In the genomic region with DNA sequence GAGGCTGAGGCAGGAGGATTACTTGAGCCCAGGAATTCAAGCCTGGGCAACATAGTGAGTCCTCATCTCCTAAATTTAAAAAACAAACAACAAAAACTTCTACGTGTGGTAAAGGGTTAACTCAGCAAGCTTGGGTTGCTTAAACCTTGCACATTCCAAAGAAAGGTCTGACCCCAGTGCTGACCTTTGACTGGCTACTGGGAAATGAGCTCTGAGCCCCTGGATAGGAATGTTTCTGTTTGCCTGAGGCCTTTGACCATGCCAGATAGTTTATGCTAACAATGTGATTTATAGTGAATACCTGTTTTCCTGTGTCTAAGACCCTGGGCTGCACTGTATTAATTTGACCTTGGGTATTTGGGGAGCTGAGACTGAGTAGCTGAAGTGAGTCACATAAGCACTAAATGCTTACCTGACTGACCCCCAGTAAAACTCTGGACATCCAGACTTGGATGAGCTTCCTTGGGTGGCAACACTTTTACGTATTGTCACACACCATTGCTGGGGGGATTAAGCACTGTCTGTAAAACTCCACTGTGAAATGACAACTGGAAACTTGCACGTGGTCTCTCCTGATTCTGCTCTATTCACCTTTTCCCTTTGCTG, we compare ENCODE assay signal across 22 cellular contexts. TPM values are rescaled to one million over a fixed set of nuclear protein-coding genes. Genes with fewer than 3 reads are reported as not detected.
DNase-seq lines count a peak whose midpoint lies in the region; ATAC-seq and TF ChIP-seq lines count a peak whose summit lies in the region.
"Had no signal": no experiment of that assay in that cellular context is flagged by ENCODE, and none has a peak within 500 bp of the region (broad histone marks: within the 10 kb centered on the region; RNA-seq: fewer than 3 reads in every experiment).

No MANE protein-coding gene starts in this region.

- BruUV-seq in IMR-90 (replicated peaks; lab: Mats Ljungman, UMichigan), result no TSS peak

- H4K8ac ChIP-seq in IMR-90 (ENCODE audit: low read depth in 2 of 2, low read length in 2 of 2), result no peak overlapping the region

- no peak overlapping the region for H2BK120ac ChIP-seq in IMR-90 (ENCODE audit: low read depth, low read length)

- no peak overlapping the region for H4K91ac ChIP-seq in IMR-90 (ENCODE audit: insufficient read depth, low read depth, low read length)

- CTCF ChIA-PET in IMR-90 (lab: Yijun Ruan, JAX), result no interaction called here

- no peak overlapping the region for H2BK20ac ChIP-seq in IMR-90 (ENCODE audit: low read depth, low read length)

- H3K4me3 Mint-ChIP-seq in nephron, result no peak overlapping the region
- H3K4me3 Mint-ChIP-seq: activated CD4-positive, alpha-beta memory T cell treated with anti-CD3 and anti-CD28 coated beads for 36 hours; CD8-positive, alpha-beta memory T cell had no signal

- no peak for TF ChIP-seq CTCF in IMR-90 (conservative IDR thresholded peaks at IDR 0.05; ENCODE audit: low read depth, low read length)
- no peak for TF ChIP-seq CTCF in hepatocyte (IDR thresholded peaks at IDR 0.05; ENCODE audit: poor library complexity)
- no peak for TF ChIP-seq CTCF in nephron (IDR thresholded peaks at IDR 0.05; ENCODE audit: unreplicated experiment in 3 of 3)
- TF ChIP-seq CTCF in adrenal gland (IDR thresholded peaks at IDR 0.05), result no peak
- TF ChIP-seq CTCF in MM.1S (IDR thresholded peaks at IDR 0.05; ENCODE audit: low read length), result no peak

- DNase-seq in ELR (ENCODE audit: low read depth) (peak; percentile 46), IMR-90 (no peak), hepatocyte (ENCODE audit: low spot score) (peak; percentile 11), anterior cingulate cortex (lab: John Stamatoyannopoulos, UW) (no peak), adrenal gland (no peak), NCI-H1048 (lab: John Stamatoyannopoulos, UW) (no peak), MM.1S (no peak)
- DNase-seq: activated CD4-positive, alpha-beta memory T cell treated with anti-CD3 and anti-CD28 coated beads for 36 hours; activated T-cell treated with anti-CD3 and anti-CD28 coated beads, Interleukin-2, amount 50 U/mL, for 1 hour; caudate nucleus; CD8-positive, alpha-beta memory T cell; hippocampal formation; left ventricle myocardium inferior; NCI-H226; small intestine; stimulated activated CD4-positive, alpha-beta T cell treated with anti-CD3 and anti-CD28 coated beads, Interleukin-4, amount 100 ng/mL, for 24 hours; substantia nigra had no signal

- no peaks in the 10 kb centered on the region for H3F3A ChIP-seq in MM.1S (ENCODE audit: insufficient read depth, low read length)

- intact Hi-C loops in IMR-90 (cut with micrococcal nuclease) (no loop called here), adrenal gland (cut with DNase I) (no loop called here)

- no peak overlapping the region for H4K5ac ChIP-seq in IMR-90 (ENCODE audit: low read depth, low read length)

- H3K27ac ChIP-seq in IMR-90 (ENCODE audit: insufficient read depth, low read length), result no peak overlapping the region
- peak overlapping the region; percentile 60 for H3K27ac ChIP-seq in hepatocyte
- no peak overlapping the region for H3K27ac ChIP-seq in adrenal gland
- no peak overlapping the region for H3K27ac ChIP-seq in MM.1S (ENCODE audit: low read length)
- H3K27ac ChIP-seq: left ventricle myocardium inferior, parathyroid adenoma, VCaP had no signal

- H3K27me3 ChIP-seq in IMR-90 (ENCODE audit: control insufficient read depth, insufficient read depth, low read length) (no peaks in the 10 kb centered on the region), hepatocyte (no peaks in the 10 kb centered on the region), adrenal gland (no peaks in the 10 kb centered on the region), MM.1S (replicated peaks; ENCODE audit: insufficient read depth, low read length) (no peaks in the 10 kb centered on the region)

- 0 out of 2 replicates have a peak, but pooled peaks have one; percentile 11 for ATAC-seq in IMR-90 (ENCODE audit: low read depth)
- ATAC-seq: GM12878, Right ventricle myocardium inferior had no signal

- no peak for TF ChIP-seq RAD21 in IMR-90 (IDR thresholded peaks at IDR 0.05; ENCODE audit: low read length)

- H3K14ac ChIP-seq in IMR-90 (replicated peaks; ENCODE audit: low read depth, low read length), result no peak overlapping the region

- H4K20me1 ChIP-seq in IMR-90 (ENCODE audit: insufficient read depth, low read length) (no peaks in the 10 kb centered on the region), hepatocyte (ENCODE audit: insufficient read depth, poor library complexity, severe bottlenecking) (no peaks in the 10 kb centered on the region), MM.1S (ENCODE audit: insufficient read depth, low read length) (no peaks in the 10 kb centered on the region)

- H2AFZ ChIP-seq in IMR-90 (replicated peaks; ENCODE audit: low read length, poor library complexity) (no peak overlapping the region), hepatocyte (no peak overlapping the region), MM.1S (ENCODE audit: low read length) (no peak overlapping the region)
- H2AFZ ChIP-seq: parathyroid adenoma had no signal

- no peak for TF ChIP-seq POLR2A in IMR-90 (IDR thresholded peaks at IDR 0.05; ENCODE audit: low read depth, low read length)
- no peak for TF ChIP-seq POLR2A in adrenal gland (IDR thresholded peaks at IDR 0.05)

- H3K4me3 ChIP-seq in IMR-90 (ENCODE audit: insufficient read depth, low read depth, low read length), result no peak overlapping the region
- H3K4me3 ChIP-seq in hepatocyte, result no peak overlapping the region
- no peak overlapping the region for H3K4me3 ChIP-seq in adrenal gland
- no peak overlapping the region for H3K4me3 ChIP-seq in MM.1S (ENCODE audit: low read length)
- H3K4me3 ChIP-seq: GM12878, left ventricle myocardium inferior had no signal

- no peak overlapping the region for H3K56ac ChIP-seq in IMR-90 (ENCODE audit: extremely low read depth, insufficient read depth, low read length)

- no peak overlapping the region for H2AK5ac ChIP-seq in IMR-90 (ENCODE audit: low read depth, low read length)

- no peak overlapping the region for H3K4me2 ChIP-seq in IMR-90 (ENCODE audit: low read depth, low read length)
- H3K4me2 ChIP-seq in hepatocyte, result peak overlapping the region; percentile 30
- no peak overlapping the region for H3K4me2 ChIP-seq in MM.1S (ENCODE audit: low read depth, low read length)

- dilution Hi-C loops in IMR-90 (cut with HindIII; ENCODE audit: low sequenced_read_pairs, unreplicated experiment), result no loop called here

- H3K79me1 ChIP-seq in IMR-90 (ENCODE audit: low read depth in 1 of 2, low read length in 2 of 2), result peaks cover 6 to 12% of the 10 kb centered on the region in 2 experiments; a peak in 3 of 4 replicates

- H3K9me1 ChIP-seq in IMR-90 (ENCODE audit: insufficient read depth, low read length), result 0 out of 2 replicates have a peak, but pooled peaks cover 2% of the 10 kb centered on the region

- H3K36me3 Mint-ChIP-seq in nephron (ENCODE audit: low read depth), result peaks cover 23% of the 10 kb centered on the region

- H3K4me1 Mint-ChIP-seq in nephron, result peaks cover 20% of the 10 kb centered on the region

- H3K9me2 ChIP-seq in hepatocyte (replicated peaks; ENCODE audit: insufficient read depth) (no peaks in the 10 kb centered on the region), MM.1S (replicated peaks; ENCODE audit: insufficient read depth, low read length) (no peaks in the 10 kb centered on the region)

- no CpG with 5 or more reads among the region's 3 CpGs for WGBS in IMR-90 (ENCODE audit: extremely low coverage in 2 of 2, insufficient read length in 1 of 2), 2 experiments
- WGBS in hepatocyte (ENCODE audit: low lambda C conversion rate, missing lambda C conversion rate), result 19% methylated on average over 3 of the region's 3 CpGs
- WGBS in adrenal gland, 4 donors, result 66 to 73% (median 71%) methylated on average over 3 of the region's 3 CpGs

- H3K9me3 Mint-ChIP-seq in nephron, result peaks cover 1% of the 10 kb centered on the region
- H3K9me3 Mint-ChIP-seq: activated CD4-positive, alpha-beta memory T cell treated with anti-CD3 and anti-CD28 coated beads for 36 hours; CD8-positive, alpha-beta memory T cell had no signal

- H3K4me1 ChIP-seq in IMR-90 (ENCODE audit: control insufficient read depth, insufficient read depth, low read length) (peaks cover 3% of the 10 kb centered on the region), hepatocyte (ENCODE audit: insufficient read depth) (peaks cover 20% of the 10 kb centered on the region), adrenal gland (replicated peaks in 1 of 2) (peaks cover 13 to 20% of the 10 kb centered on the region in 2 donors), MM.1S (ENCODE audit: low read length) (no peaks in the 10 kb centered on the region)
- H3K4me1 ChIP-seq: parathyroid adenoma had no signal

- no peak overlapping the region for H2BK5ac ChIP-seq in IMR-90 (ENCODE audit: low read depth, low read length, poor library complexity, severe bottlenecking)

- no peak overlapping the region for H3K18ac ChIP-seq in IMR-90 (ENCODE audit: low read depth, low read length)

- no peak overlapping the region for H3K9ac ChIP-seq in IMR-90 (ENCODE audit: low read depth, low read length)
- H3K9ac ChIP-seq in MM.1S (ENCODE audit: low read length), result no peak overlapping the region
- H3K9ac ChIP-seq: parathyroid adenoma had no signal

- H3K27ac Mint-ChIP-seq in nephron, result peak overlapping the region in 2 of 3 experiments; percentile 31 to 85
- H3K27ac Mint-ChIP-seq: activated CD4-positive, alpha-beta memory T cell treated with anti-CD3 and anti-CD28 coated beads for 36 hours had no signal

- no peak overlapping the region for H2BK15ac ChIP-seq in IMR-90 (ENCODE audit: low read depth, low read length)

- no peaks in the 10 kb centered on the region for H3K27me3 Mint-ChIP-seq in nephron (ENCODE audit: low read depth)
- H3K27me3 Mint-ChIP-seq: activated CD4-positive, alpha-beta memory T cell treated with anti-CD3 and anti-CD28 coated beads for 36 hours had no signal

- in situ Hi-C loops in IMR-90 (cut with MboI; ENCODE audit: low sequenced_read_pairs), result no loop called here

- POLR2A ChIA-PET in IMR-90 (lab: Charles Lee; ENCODE audit: unreplicated experiment), result no interaction called here

- no peak overlapping the region for H2AK9ac ChIP-seq in IMR-90 (replicated peaks; ENCODE audit: low read depth, low read length, poor library complexity)

- H3K79me2 ChIP-seq in hepatocyte, result peaks cover 32% of the 10 kb centered on the region
- no peaks in the 10 kb centered on the region for H3K79me2 ChIP-seq in MM.1S (ENCODE audit: low read length)
- H3K79me2 ChIP-seq: parathyroid adenoma had no signal

- H3K36me3 ChIP-seq in IMR-90 (ENCODE audit: control insufficient read depth, insufficient read depth, low read length) (peaks cover 5% of the 10 kb centered on the region; the same call in 1 of the 2 replicates), hepatocyte (replicated peaks; ENCODE audit: insufficient read depth, low read depth) (no peaks in the 10 kb centered on the region), adrenal gland (replicated peaks in 1 of 2) (no peaks in the 10 kb centered on the region), MM.1S (replicated peaks; ENCODE audit: insufficient read depth, low read length) (no peaks in the 10 kb centered on the region)

- no peak overlapping the region for H3K4ac ChIP-seq in IMR-90 (ENCODE audit: low read depth, low read length)

- no peak overlapping the region for H3K23ac ChIP-seq in IMR-90 (ENCODE audit: low read depth, low read length)

- no peaks in the 10 kb centered on the region for H3K9me3 ChIP-seq in IMR-90 (ENCODE audit: control insufficient read depth, insufficient read depth, low read length)
- H3K9me3 ChIP-seq in hepatocyte (ENCODE audit: low read depth), result no peaks in the 10 kb centered on the region
- H3K9me3 ChIP-seq in adrenal gland (replicated peaks in 1 of 3), result no peaks in the 10 kb centered on the region
- H3K9me3 ChIP-seq in MM.1S (replicated peaks; ENCODE audit: insufficient read depth, low read length), result no peaks in the 10 kb centered on the region

RNA-seq across cellular contexts. Expression of gene TCAIM, which starts 20.7 kb away (rescaled TPM):
- total RNA-seq in IMR-90 (2012; rRNA removed) (21.5 and 21.9 TPM in 2 replicates), hepatocyte (36.3 and 37.4 TPM in 2 replicates), adrenal gland (10 to 100 TPM; 22.3 to 51.9 (median 34.6) TPM)
- polyA plus RNA-seq in IMR-90 (2012; rRNA removed) (8.1 and 11.0 TPM in 2 replicates), hepatocyte (19.6 and 20.7 TPM in 2 replicates), adrenal gland (10 to 100 TPM; 11.8 to 31.5 (median 14.3) TPM)
- polyA plus RNA-seq in IMR-90 (2012; cell fraction: cytosol; rRNA removed), result 2.4 and 4.0 TPM in 2 replicates
- 1.0 and 7.4 TPM in 2 replicates for polyA plus RNA-seq in IMR-90 (2012; cell fraction: nucleus; rRNA removed; ENCODE audit: low replicate concordance)

Comparison
In these comparisons a context has a peak if more than half of its experiments do, and no peak if none do; other contexts are left out.
1. DNase-seq: peak in ELR (single experiment) and hepatocyte (single experiment); none in IMR-90 (single experiment), anterior cingulate cortex (0 of 58), adrenal gland (0 of 7), NCI-H1048 (single experiment) and MM.1S (single experiment).